ENCODE assay signal across 14 cellular contexts in genomic region chr1:183163311-183163710, GRCh38. TPM values are rescaled to one million over a fixed set of nuclear protein-coding genes. Genes with fewer than 3 reads are reported as not detected.
DNase-seq lines count a peak whose midpoint lies in the region; ATAC-seq, FAIRE-seq and TF ChIP-seq lines count a peak whose summit lies in the region.
"Had no signal": no experiment of that assay in that cellular context is flagged by ENCODE, and none has a peak within 500 bp of the region (broad histone marks: within the 10 kb centered on the region; RNA-seq: fewer than 3 reads in every experiment).

No MANE protein-coding gene starts in this region.

- H3K4me3 ChIP-seq in keratinocyte (ENCODE audit: control insufficient read depth in 2 of 3, extremely low read depth in 1 of 3, insufficient read depth in 2 of 3, low read depth in 1 of 3, low read length in 3 of 3), result peak overlapping the region in 1 of 3 experiments; percentile 24
- H3K4me3 ChIP-seq in CD8-positive, alpha-beta memory T cell (ENCODE audit: low read length), result no peak overlapping the region
- H3K4me3 ChIP-seq: thyroid gland had no signal

- H3K4me2 ChIP-seq in keratinocyte (ENCODE audit: control insufficient read depth, extremely low read depth, insufficient read depth, low read depth, low read length), result peak overlapping the region; percentile 83

- no peak for ATAC-seq in HG03196 (IDR thresholded peaks at IDR 0.05; ENCODE audit: unreplicated experiment)

- TF ChIP-seq CTCF in Calu3 (IDR thresholded peaks at IDR 0.05; ENCODE audit: unreplicated experiment) (no peak), keratinocyte (optimal IDR thresholded peaks at IDR 0.05 in 1 of 3, IDR thresholded peaks at IDR 0.05 in 1 of 3, conservative IDR thresholded peaks at IDR 0.05 in 1 of 3; ENCODE audit: extremely low read depth in 1 of 3, insufficient read depth in 2 of 3, low read length in 3 of 3) (no peak)

- POLR2A ChIA-PET in CD8-positive, alpha-beta memory T cell (lab: Charles Lee), result no interaction called here

- H3K27ac ChIP-seq in keratinocyte (ENCODE audit: control insufficient read depth, insufficient read depth, low read length), result peak overlapping the region; percentile 99
- no peak overlapping the region for H3K27ac ChIP-seq in CD8-positive, alpha-beta memory T cell (ENCODE audit: low read depth, low read length)
- H3K27ac ChIP-seq: thyroid gland, WERI-Rb-1 had no signal

- dilution Hi-C loops in keratinocyte (cut with MboI; ENCODE audit: extremely low pct_ligation_motif_present, low sequenced_read_pairs), result no loop called here

- no peaks in the 10 kb centered on the region for H4K20me1 ChIP-seq in keratinocyte (ENCODE audit: control insufficient read depth, extremely low read depth, insufficient read depth, low read length)

- H3K27ac Mint-ChIP-seq in Calu3 (ENCODE audit: unreplicated experiment), result no peak overlapping the region
- H3K27ac Mint-ChIP-seq in CD8-positive, alpha-beta memory T cell, result no peak overlapping the region

- intact Hi-C loops in Calu3 (cut with micrococcal nuclease; ENCODE audit: unreplicated experiment), result loop anchor here (5.0 kb wide), 1 partner anchor 191 kb away; no protein-coding TSS in a partner anchor

- CTCF ChIA-PET in Calu3 (lab: Charles Lee), result interaction anchor here (0.6 to 1.7 kb wide), 4 partner anchors 17 to 356 kb away, joined by 3 to 7 read pairs (median 4); no protein-coding TSS in a partner anchor
- CTCF ChIA-PET in CD8-positive, alpha-beta memory T cell (lab: Charles Lee), result no interaction called here

- H3K79me2 ChIP-seq in keratinocyte (ENCODE audit: control insufficient read depth, insufficient read depth, low read length), result no peaks in the 10 kb centered on the region

- H3K27me3 ChIP-seq in keratinocyte (ENCODE audit: control insufficient read depth, extremely low read depth, insufficient read depth, low read length), result no peaks in the 10 kb centered on the region
- H3K27me3 ChIP-seq in CD8-positive, alpha-beta memory T cell (ENCODE audit: insufficient read depth, low read length, poor library complexity, severe bottlenecking), result no peaks in the 10 kb centered on the region
- H3K27me3 ChIP-seq: thyroid gland had no signal

- H2AFZ ChIP-seq in keratinocyte (ENCODE audit: control insufficient read depth, low read length), result no peak overlapping the region

- H3K4me1 ChIP-seq in keratinocyte (ENCODE audit: control insufficient read depth, extremely low read depth, insufficient read depth, low read length), result peaks cover 73% of the 10 kb centered on the region
- H3K4me1 ChIP-seq in CD8-positive, alpha-beta memory T cell (ENCODE audit: insufficient read depth, low read length), result no peaks in the 10 kb centered on the region

- no peaks in the 10 kb centered on the region for H3K36me3 ChIP-seq in keratinocyte (ENCODE audit: control insufficient read depth in 2 of 2, extremely low read depth in 1 of 2, insufficient read depth in 2 of 2, low read length in 2 of 2)
- no peaks in the 10 kb centered on the region for H3K36me3 ChIP-seq in CD8-positive, alpha-beta memory T cell (ENCODE audit: insufficient read depth, low read length)
- H3K36me3 ChIP-seq: thyroid gland, WERI-Rb-1 had no signal

- peaks cover 2% of the 10 kb centered on the region for H3K9me3 ChIP-seq in keratinocyte (ENCODE audit: control insufficient read depth, low read depth, low read length)
- H3K9me3 ChIP-seq in CD8-positive, alpha-beta memory T cell (ENCODE audit: low read length), result no peaks in the 10 kb centered on the region
- H3K9me3 ChIP-seq: thyroid gland had no signal

- no TSS peak for BruUV-seq in Calu3 (replicated peaks; lab: Mats Ljungman, UMichigan)

- no peaks in the 10 kb centered on the region for H3K36me3 Mint-ChIP-seq in Calu3 (ENCODE audit: insufficient read depth, unreplicated experiment)
- no peaks in the 10 kb centered on the region for H3K36me3 Mint-ChIP-seq in CD8-positive, alpha-beta memory T cell

- H3K4me1 Mint-ChIP-seq in Calu3 (ENCODE audit: low read depth, unreplicated experiment), result peaks cover 25% of the 10 kb centered on the region
- no peaks in the 10 kb centered on the region for H3K4me1 Mint-ChIP-seq in CD8-positive, alpha-beta memory T cell

- no peaks in the 10 kb centered on the region for H3K27me3 Mint-ChIP-seq in Calu3 (ENCODE audit: unreplicated experiment)
- peaks cover 4% of the 10 kb centered on the region in 2 donors for H3K27me3 Mint-ChIP-seq in CD8-positive, alpha-beta memory T cell

- peak overlapping the region; percentile 79 for H3K9ac ChIP-seq in keratinocyte (ENCODE audit: control insufficient read depth, extremely low read depth, insufficient read depth, low read length)

- no peaks in the 10 kb centered on the region for H3K9me3 Mint-ChIP-seq in Calu3 (ENCODE audit: low read depth, unreplicated experiment)
- no peaks in the 10 kb centered on the region for H3K9me3 Mint-ChIP-seq in CD8-positive, alpha-beta memory T cell

- no peak overlapping the region for H3K4me3 Mint-ChIP-seq in Calu3 (ENCODE audit: low read depth, unreplicated experiment)
- no peak overlapping the region for H3K4me3 Mint-ChIP-seq in CD8-positive, alpha-beta memory T cell

- H3K9me1 ChIP-seq in keratinocyte (ENCODE audit: control insufficient read depth, extremely low read depth, insufficient read depth, low read length), result no peaks in the 10 kb centered on the region

- FAIRE-seq in keratinocyte (lab: Jason Lieb, UNC), result peak; percentile 86

- DNase-seq in Calu3, result peak; percentile 63
- peak; percentile 99 for DNase-seq in LHCN-M2 (ENCODE audit: low read depth)
- DNase-seq in astrocyte of the hippocampus (ENCODE audit: low read depth, low spot score), result peak; percentile 80
- DNase-seq in keratinocyte (ENCODE audit: low read depth, low spot score), result peak; percentile 94
- DNase-seq in DMS 273 (lab: John Stamatoyannopoulos, UW; ENCODE audit: unreplicated experiment), result no peak
- DNase-seq in CD8-positive, alpha-beta memory T cell, result no peak
- DNase-seq in NCI-H2107 (lab: John Stamatoyannopoulos, UW), result no peak
- DNase-seq: activated T-cell treated with anti-CD3 and anti-CD28 coated beads, Interleukin-2, amount 50 U/mL, for 48 hours; cerebellar nuclear complex; NCI-H187 treated with DMSO at 0.1 percent for 48 hours; thyroid gland; WERI-Rb-1 had no signal

RNA-seq across cellular contexts. Expression of gene LAMC2, which starts 22.8 kb away (rescaled TPM):
- 498 and 642 TPM in 2 replicates for total RNA-seq in Calu3 (2022)
- 2.0 and 3.5 TPM in 2 replicates for total RNA-seq in LHCN-M2 (2014; rRNA removed)
- 0.84 TPM for polyA plus RNA-seq in LHCN-M2 (2012)
- polyA plus RNA-seq in keratinocyte, result 1,627 to 2,571 TPM (median 2,208 TPM) in 3 replicates
- polyA plus RNA-seq in keratinocyte (2011; ENCODE audit: low read depth), result 350 TPM
- polyA plus RNA-seq in keratinocyte (2011; cell fraction: cytosol; rRNA removed), result 688 and 783 TPM in 2 replicates
- polyA plus RNA-seq in keratinocyte (2011; cell fraction: nucleus; rRNA removed), result 3,724 and 4,110 TPM in 2 replicates
- polyA plus RNA-seq in keratinocyte (2012; ENCODE audit: low replicate concordance), result 312 and 2,583 TPM in 2 replicates
- polyA minus RNA-seq in keratinocyte, result 2,532 to 3,187 TPM (median 2,714 TPM) in 3 replicates
- 1,597 TPM for polyA minus RNA-seq in keratinocyte (2011; cell fraction: cytosol; rRNA and poly(A)+ RNA removed)
- polyA minus RNA-seq in keratinocyte (2011; cell fraction: nucleus; rRNA and poly(A)+ RNA removed), result 4,972 and 7,290 TPM in 2 replicates
- total RNA-seq in CD8-positive, alpha-beta memory T cell, result not detected
- polyA plus RNA-seq in CD8-positive, alpha-beta memory T cell, result not detected
- total RNA-seq: mononuclear cell had no signal

Comparison
In these comparisons a context has a peak if more than half of its experiments do, and no peak if none do; other contexts are left out.
1. DNase-seq: peak in Calu3 (single experiment), LHCN-M2 (single experiment), astrocyte of the hippocampus (single experiment) and keratinocyte (single experiment); none in DMS 273 (single experiment), CD8-positive, alpha-beta memory T cell (0 of 5) and NCI-H2107 (single experiment).
2. RNA of gene LAMC2, which starts 22.8 kb away (total RNA-seq): 498 to 642 TPM in Calu3; 2.0 to 3.5 TPM in LHCN-M2 and not detected in CD8-positive, alpha-beta memory T cell; every median in the first group is over 100 times any median in the second.